ENCODE assay signal across 24 cellular contexts in the genomic region with DNA sequence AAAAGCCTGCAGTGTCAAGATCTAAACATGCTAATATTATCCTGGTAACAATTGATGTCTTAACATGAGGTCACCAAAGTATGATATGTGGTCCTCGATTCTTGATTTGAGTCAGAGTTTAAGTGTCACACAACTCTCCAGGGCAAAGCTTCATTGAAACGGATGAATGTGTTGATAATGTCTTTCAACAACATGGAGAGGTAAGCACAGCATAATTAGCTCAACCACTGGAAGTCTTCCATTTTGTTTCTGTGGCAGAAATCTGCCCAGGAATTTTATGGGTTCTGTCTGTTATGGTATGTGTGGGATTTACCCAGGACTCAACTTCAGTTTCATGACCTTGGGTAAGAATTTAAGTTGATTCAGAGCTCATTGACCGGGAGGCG.
A peak's percentile ranks its signal among the peaks of the same experiment; 100 is the strongest.
DNase-seq lines count a peak whose midpoint lies in the region; TF ChIP-seq lines count a peak whose summit lies in the region.
"Had no signal": no experiment of that assay in that cellular context is flagged by ENCODE, and none has a peak within 500 bp of the region (broad histone marks: within the 10 kb centered on the region; RNA-seq: fewer than 3 reads in every experiment).

No MANE protein-coding gene starts in this region.

- no peaks in the 10 kb centered on the region for H3K79me2 ChIP-seq in GM23248 (ENCODE audit: insufficient read depth)

- H2AFZ ChIP-seq in GM23248 = 0 out of 2 replicates have a peak overlapping the region, but pooled peaks have one; percentile 68

- in situ Hi-C loops in GM23248 (cut with MboI) = no loop called here

- no peaks in the 10 kb centered on the region for H3K9me3 ChIP-seq in GM23248 (ENCODE audit: low read depth)
- H3K9me3 ChIP-seq: A549, Caco-2, SJSA1 had no signal

- peak overlapping the region; percentile 70 for H3K4me2 ChIP-seq in GM23248 (ENCODE audit: unreplicated experiment)
- H3K4me2 ChIP-seq: A549 had no signal

- peaks cover 17% of the 10 kb centered on the region for H3K4me1 ChIP-seq in GM23248 (ENCODE audit: insufficient read depth)
- H3K4me1 ChIP-seq: A549, Caco-2, SJSA1 had no signal

- WGBS in GM23248 (ENCODE audit: low coverage in 1 of 2, low lambda C conversion rate in 2 of 2, missing lambda C conversion rate in 2 of 2), 2 experiments = 43 to 47% methylated on average over 4 of the region's 4 CpGs

- H3K27me3 ChIP-seq in GM23248 (replicated peaks; ENCODE audit: insufficient read depth) (no peaks in the 10 kb centered on the region), dorsolateral prefrontal cortex (no peaks in the 10 kb centered on the region)
- H3K27me3 ChIP-seq: SJSA1 had no signal

- H3K27ac ChIP-seq in GM23248 (peak overlapping the region; percentile 32), dorsolateral prefrontal cortex (peak overlapping the region in 32 of 59 donors; percentile 3 to 72 (median 34))
- H3K27ac ChIP-seq: A549, SJSA1 had no signal

- H4K20me1 ChIP-seq in GM23248 (ENCODE audit: insufficient read depth) = no peaks in the 10 kb centered on the region

- no peak overlapping the region for H3K9ac ChIP-seq in GM23248

- H3K9me2 ChIP-seq in GM23248 (ENCODE audit: insufficient read depth) = no peaks in the 10 kb centered on the region

- DNase-seq in AG08396 (ENCODE audit: low spot score) = peak; percentile 4
- DNase-seq in GM23248 = no peak
- DNase-seq in dorsolateral prefrontal cortex = no peak
- DNase-seq in left kidney (ENCODE audit: low read depth, low spot score) = peak; percentile 25
- DNase-seq in NCI-H226 = no peak
- DNase-seq in activated CD8-positive, alpha-beta memory T cell treated with anti-CD3 and anti-CD28 coated beads for 24 hours = no peak
- DNase-seq in dedifferentiated amniotic fluid mesenchymal stem cell (ENCODE audit: extremely low spot score) = no peak
- DNase-seq in NCI-H1930 (lab: John Stamatoyannopoulos, UW) = no peak
- DNase-seq: Caco-2; CD4-positive, alpha-beta T cell; GDM1; Kasumi-1; NCI-H1092 treated with DMSO at 0.1 percent for 48 hours; NCI-H1436; NCI-H187; NCI-H2107; NCI-H526; NCI-H82; NK-92 treated with Interleukin-12 subunit alpha and Interleukin-12 subunit beta, amount 100 ng/mL, for 24 hours; Right ventricle myocardium superior; RPMI8226 had no signal

- TF ChIP-seq CTCF in dorsolateral prefrontal cortex (IDR thresholded peaks at IDR 0.05 in 54 of 56, conservative IDR thresholded peaks at IDR 0.05 in 2 of 56; ENCODE audit: low read depth in 1 of 56, partially characterized antibody in 56 of 56) = no peak

- intact Hi-C loops in dorsolateral prefrontal cortex (cut with DNase I) = no loop called here

- H3K4me3 ChIP-seq in GM23248 (no peak overlapping the region), dorsolateral prefrontal cortex (no peak overlapping the region)
- H3K4me3 ChIP-seq: A549, K562, SJSA1 had no signal

- peaks cover 20% of the 10 kb centered on the region for H3F3A ChIP-seq in GM23248 (ENCODE audit: insufficient read depth)

- H3K36me3 ChIP-seq in GM23248 (ENCODE audit: low read depth) = no peaks in the 10 kb centered on the region
- H3K36me3 ChIP-seq: SJSA1 had no signal

Comparison
In these comparisons a context has a peak if more than half of its experiments do, and no peak if none do; other contexts are left out.
1. DNase-seq: peak in AG08396 (single experiment) and left kidney (single experiment); none in GM23248 (single experiment), dorsolateral prefrontal cortex (0 of 10), NCI-H226 (single experiment), activated CD8-positive, alpha-beta memory T cell treated with anti-CD3 and anti-CD28 coated beads for 24 hours (single experiment), dedifferentiated amniotic fluid mesenchymal stem cell (single experiment) and NCI-H1930 (0 of 2).